Comparison of ENCODE assay signal across 8 cellular contexts in the genomic region with DNA sequence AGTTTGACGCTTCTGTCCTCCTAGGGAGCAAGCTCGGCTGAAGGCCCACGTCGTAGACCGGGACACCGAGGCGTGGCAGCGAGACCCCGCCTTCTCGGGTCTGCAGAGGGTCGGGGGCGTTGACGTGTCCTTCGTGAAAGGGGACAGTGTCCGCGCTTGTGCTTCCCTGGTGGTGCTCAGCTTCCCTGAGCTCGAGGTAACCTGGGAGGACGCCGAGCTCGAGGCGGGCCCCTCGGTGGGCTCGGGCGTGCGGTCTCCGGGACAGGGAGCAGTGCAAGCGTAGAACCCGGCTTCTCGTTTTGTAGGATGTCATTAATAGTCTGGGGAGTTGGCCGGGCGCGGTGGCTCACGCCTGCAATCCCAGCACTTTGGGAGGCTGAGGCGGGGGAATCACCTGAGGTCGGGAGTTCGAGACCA. TPM values are rescaled to one million over a fixed set of nuclear protein-coding genes. Genes with fewer than 3 reads are reported as not detected.
DNase-seq lines count a peak whose midpoint lies in the region; ATAC-seq and TF ChIP-seq lines count a peak whose summit lies in the region.

No MANE protein-coding gene starts in this region.

- H2BK15ac ChIP-seq in IMR-90 (ENCODE audit: low read depth, low read length) = no peak overlapping the region

- POLR2A ChIA-PET in CD4-positive, alpha-beta T cell (lab: Charles Lee) = interaction anchor here (1.1 to 1.7 kb wide), 2 partner anchors 39 to 608 kb away, joined by 3 to 13 read pairs; no protein-coding TSS in a partner anchor
- POLR2A ChIA-PET in IMR-90 (lab: Charles Lee; ENCODE audit: unreplicated experiment) = no interaction called here

- TF ChIP-seq POLR2A in IMR-90 (IDR thresholded peaks at IDR 0.05; ENCODE audit: low read depth, low read length) = no peak

- peak overlapping the region; percentile 46 for H3K27ac ChIP-seq in CD4-positive, alpha-beta T cell (ENCODE audit: low read depth, low read length)
- H3K27ac ChIP-seq in IMR-90 (ENCODE audit: insufficient read depth, low read length) = peak overlapping the region; percentile 76

- H2AK5ac ChIP-seq in IMR-90 (ENCODE audit: low read depth, low read length) = peak overlapping the region; percentile 94

- peak overlapping the region; percentile 99 for H3K23ac ChIP-seq in IMR-90 (ENCODE audit: low read depth, low read length)

- H2BK20ac ChIP-seq in IMR-90 (ENCODE audit: low read depth, low read length) = no peak overlapping the region

- CTCF ChIA-PET in CD4-positive, alpha-beta T cell (lab: Charles Lee) = interaction anchor here (1.0 to 2.0 kb wide), 2 partner anchors 11 to 574 kb away, joined by 4 to 5 read pairs; no protein-coding TSS in a partner anchor
- CTCF ChIA-PET in IMR-90 (lab: Yijun Ruan, JAX) = no interaction called here

- peak overlapping the region; percentile 98 for H2AK9ac ChIP-seq in IMR-90 (replicated peaks; ENCODE audit: low read depth, low read length, poor library complexity)

- H3K36me3 Mint-ChIP-seq in CD4-positive, alpha-beta T cell (ENCODE audit: low read depth) = peaks cover 20% of the 10 kb centered on the region
- H3K36me3 Mint-ChIP-seq in dendritic cell treated with granulocyte-macrophage colony-stimulating factor and Interleukin-4, amounts not matched to agents 40 ng/mL and 50 ng/mL, for 4 days (ENCODE audit: low read depth) = peaks cover 50% of the 10 kb centered on the region
- H3K36me3 Mint-ChIP-seq in natural killer cell treated with Interleukin-12 subunit alpha and Interleukin-12 subunit beta and Interleukin-15 and Interleukin-18, amount 100 ng/mL, for 72 hours = peaks cover 5% of the 10 kb centered on the region

- H2BK5ac ChIP-seq in IMR-90 (ENCODE audit: low read depth, low read length, poor library complexity, severe bottlenecking) = peak overlapping the region; percentile 61

- peak overlapping the region; percentile 83 for H3K9ac ChIP-seq in IMR-90 (ENCODE audit: low read depth, low read length)

- intact Hi-C loops in CD4-positive, alpha-beta T cell (cut with DNase I, micrococcal nuclease) = loop anchor here in 1 of 2 experiments (2.0 kb wide), 1 partner anchor 39 kb away; no protein-coding TSS in a partner anchor
- intact Hi-C loops in IMR-90 (cut with micrococcal nuclease) = no loop called here
- intact Hi-C loops in dendritic cell treated with granulocyte-macrophage colony-stimulating factor and Interleukin-4, amounts not matched to agents 40 ng/mL and 50 ng/mL, for 4 days (cut with micrococcal nuclease) = loop anchor here (2.0 kb wide), 1 partner anchor 39 kb away; no protein-coding TSS in a partner anchor

- peak overlapping the region; percentile 85 for H3K56ac ChIP-seq in IMR-90 (ENCODE audit: extremely low read depth, insufficient read depth, low read length)

- H3K27ac Mint-ChIP-seq in CD4-positive, alpha-beta T cell = peak overlapping the region; percentile 7
- H3K27ac Mint-ChIP-seq in dendritic cell treated with granulocyte-macrophage colony-stimulating factor and Interleukin-4, amounts not matched to agents 40 ng/mL and 50 ng/mL, for 4 days = peak overlapping the region; percentile 96
- H3K27ac Mint-ChIP-seq in natural killer cell treated with Interleukin-12 subunit alpha and Interleukin-12 subunit beta and Interleukin-15 and Interleukin-18, amount 100 ng/mL, for 72 hours = peak overlapping the region; percentile 13 to 61

- H4K91ac ChIP-seq in IMR-90 (ENCODE audit: insufficient read depth, low read depth, low read length) = peak overlapping the region; percentile 83

- H3K4me2 ChIP-seq in IMR-90 (ENCODE audit: low read depth, low read length) = peak overlapping the region; percentile 82

- H3K4ac ChIP-seq in IMR-90 (ENCODE audit: low read depth, low read length) = peak overlapping the region; percentile 96

- DNase-seq in CD4-positive, alpha-beta T cell = no peak
- no peak for DNase-seq in IMR-90
- no peak for DNase-seq in natural killer cell treated with Interleukin-12 subunit alpha and Interleukin-12 subunit beta and Interleukin-15 and Interleukin-18, amount 100 ng/mL, for 72 hours (ENCODE audit: low spot score)
- no peak for DNase-seq in cerebellar cortex (ENCODE audit: low spot score)
- no peak for DNase-seq in dedifferentiated amniotic fluid mesenchymal stem cell (ENCODE audit: extremely low spot score)
- DNase-seq in SKM-1 (lab: John Stamatoyannopoulos, UW; ENCODE audit: unreplicated experiment) = no peak

- peak overlapping the region; percentile 38; the same call in 1 of the 2 replicates for H2BK120ac ChIP-seq in IMR-90 (ENCODE audit: low read depth, low read length)

- peaks cover 40 to 59% of the 10 kb centered on the region in 2 experiments for H3K79me1 ChIP-seq in IMR-90 (ENCODE audit: low read depth in 1 of 2, low read length in 2 of 2)

- peaks cover 27% of the 10 kb centered on the region for H3K27me3 Mint-ChIP-seq in CD4-positive, alpha-beta T cell
- peaks cover 22% of the 10 kb centered on the region for H3K27me3 Mint-ChIP-seq in dendritic cell treated with granulocyte-macrophage colony-stimulating factor and Interleukin-4, amounts not matched to agents 40 ng/mL and 50 ng/mL, for 4 days
- H3K27me3 Mint-ChIP-seq in natural killer cell treated with Interleukin-12 subunit alpha and Interleukin-12 subunit beta and Interleukin-15 and Interleukin-18, amount 100 ng/mL, for 72 hours = peaks cover 6 to 7% of the 10 kb centered on the region in 2 donors

- H3K9me3 ChIP-seq in CD4-positive, alpha-beta T cell (ENCODE audit: control insufficient read depth, low read length) = no peaks in the 10 kb centered on the region
- H3K9me3 ChIP-seq in IMR-90 (ENCODE audit: control insufficient read depth, insufficient read depth, low read length) = no peaks in the 10 kb centered on the region

- peaks cover 19% of the 10 kb centered on the region for H3K36me3 ChIP-seq in IMR-90 (ENCODE audit: control insufficient read depth, insufficient read depth, low read length)

- in situ Hi-C loops in IMR-90 (cut with MboI; ENCODE audit: low sequenced_read_pairs) = no loop called here

- H3K4me1 ChIP-seq in IMR-90 (ENCODE audit: control insufficient read depth, insufficient read depth, low read length) = peaks cover 7% of the 10 kb centered on the region

- TF ChIP-seq RAD21 in IMR-90 (IDR thresholded peaks at IDR 0.05; ENCODE audit: low read length) = no peak

- no peaks in the 10 kb centered on the region for H3K9me3 Mint-ChIP-seq in CD4-positive, alpha-beta T cell
- no peaks in the 10 kb centered on the region for H3K9me3 Mint-ChIP-seq in dendritic cell treated with granulocyte-macrophage colony-stimulating factor and Interleukin-4, amounts not matched to agents 40 ng/mL and 50 ng/mL, for 4 days
- no peaks in the 10 kb centered on the region for H3K9me3 Mint-ChIP-seq in natural killer cell treated with Interleukin-12 subunit alpha and Interleukin-12 subunit beta and Interleukin-15 and Interleukin-18, amount 100 ng/mL, for 72 hours

- peaks cover 23% of the 10 kb centered on the region for H3K9me1 ChIP-seq in IMR-90 (ENCODE audit: insufficient read depth, low read length)

- H2AFZ ChIP-seq in IMR-90 (replicated peaks; ENCODE audit: low read length, poor library complexity) = peak overlapping the region; percentile 99

- no peak overlapping the region; the same call in 1 of the 2 replicates for H3K18ac ChIP-seq in IMR-90 (ENCODE audit: low read depth, low read length)

- dilution Hi-C loops in IMR-90 (cut with HindIII; ENCODE audit: low sequenced_read_pairs, unreplicated experiment) = no loop called here

- BruUV-seq in IMR-90 (replicated peaks; lab: Mats Ljungman, UMichigan) = no TSS peak

- peak overlapping the region; percentile 18 to 94; a peak in 3 of 4 replicates for H4K8ac ChIP-seq in IMR-90 (ENCODE audit: low read depth in 2 of 2, low read length in 2 of 2)

- no peaks in the 10 kb centered on the region for H3K27me3 ChIP-seq in CD4-positive, alpha-beta T cell (ENCODE audit: control insufficient read depth, insufficient read depth, low read length)
- H3K27me3 ChIP-seq in IMR-90 (ENCODE audit: control insufficient read depth, insufficient read depth, low read length) = no peaks in the 10 kb centered on the region; the same call in 1 of the 2 replicates

- no peak for TF ChIP-seq CTCF in CD4-positive, alpha-beta T cell (IDR thresholded peaks at IDR 0.05)
- TF ChIP-seq CTCF in IMR-90 (conservative IDR thresholded peaks at IDR 0.05; ENCODE audit: low read depth, low read length) = no peak

- peaks cover 34% of the 10 kb centered on the region for H3K4me1 Mint-ChIP-seq in CD4-positive, alpha-beta T cell (ENCODE audit: low read depth)
- peaks cover 38% of the 10 kb centered on the region for H3K4me1 Mint-ChIP-seq in dendritic cell treated with granulocyte-macrophage colony-stimulating factor and Interleukin-4, amounts not matched to agents 40 ng/mL and 50 ng/mL, for 4 days (ENCODE audit: low read depth)
- peaks cover 18 to 29% of the 10 kb centered on the region in 2 donors for H3K4me1 Mint-ChIP-seq in natural killer cell treated with Interleukin-12 subunit alpha and Interleukin-12 subunit beta and Interleukin-15 and Interleukin-18, amount 100 ng/mL, for 72 hours (ENCODE audit: low read depth in 2 of 2)

- 7% methylated on average over 28 of the region's 36 CpGs; no CpG with 5 or more reads in 1 of the 2 experiments for WGBS in IMR-90 (ENCODE audit: extremely low coverage in 2 of 2, insufficient read length in 1 of 2), 2 experiments

- peak overlapping the region; percentile 53; the same call in 1 of the 2 replicates for H4K5ac ChIP-seq in IMR-90 (ENCODE audit: low read depth, low read length)

- peak overlapping the region; percentile 99 for H3K14ac ChIP-seq in IMR-90 (replicated peaks; ENCODE audit: low read depth, low read length)

- peak overlapping the region; percentile 77 for H3K4me3 ChIP-seq in IMR-90 (ENCODE audit: insufficient read depth, low read depth, low read length)

- no peak for ATAC-seq in CD4-positive, alpha-beta T cell (ENCODE audit: poor library complexity)
- peak; percentile 38 for ATAC-seq in IMR-90 (ENCODE audit: low read depth)
- ATAC-seq in natural killer cell treated with Interleukin-12 subunit alpha and Interleukin-12 subunit beta and Interleukin-15 and Interleukin-18, amount 100 ng/mL, for 72 hours = no peak
- ATAC-seq in HG02970 (IDR thresholded peaks at IDR 0.05; ENCODE audit: low FRiP score, unreplicated experiment) = no peak

- peaks cover 24% of the 10 kb centered on the region for H4K20me1 ChIP-seq in IMR-90 (ENCODE audit: insufficient read depth, low read length)

- H3K4me3 Mint-ChIP-seq in CD4-positive, alpha-beta T cell = peak overlapping the region; percentile 93
- peak overlapping the region; percentile 89 for H3K4me3 Mint-ChIP-seq in dendritic cell treated with granulocyte-macrophage colony-stimulating factor and Interleukin-4, amounts not matched to agents 40 ng/mL and 50 ng/mL, for 4 days
- H3K4me3 Mint-ChIP-seq in natural killer cell treated with Interleukin-12 subunit alpha and Interleukin-12 subunit beta and Interleukin-15 and Interleukin-18, amount 100 ng/mL, for 72 hours = peak overlapping the region; percentile 87

RNA-seq across cellular contexts. Expression of a gene that starts 0.7 kb away (rescaled TPM):
- 10 to 100 TPM; 10.1 to 12.0 TPM for total RNA-seq in CD4-positive, alpha-beta T cell
- 9.4 and 15.1 TPM in 2 replicates for total RNA-seq in IMR-90 (2012; rRNA removed)
- polyA plus RNA-seq in IMR-90 (2012; rRNA removed) = 30.3 and 33.4 TPM in 2 replicates
- polyA plus RNA-seq in IMR-90 (2012; cell fraction: cytosol; rRNA removed) = 42.5 and 47.9 TPM in 2 replicates
- 50.0 and 67.2 TPM in 2 replicates for polyA plus RNA-seq in IMR-90 (2012; cell fraction: nucleus; rRNA removed; ENCODE audit: low replicate concordance)
- 10 to 100 TPM; 14.0 to 15.2 TPM for total RNA-seq in natural killer cell treated with Interleukin-12 subunit alpha and Interleukin-12 subunit beta and Interleukin-15 and Interleukin-18, amount 100 ng/mL, for 72 hours

Comparison
In these comparisons a context has a peak if more than half of its experiments do, and no peak if none do; other contexts are left out.
1. H3K27ac Mint-ChIP-seq: peak in every context shown above with its lines; median percentile 96 in dendritic cell treated with granulocyte-macrophage colony-stimulating factor and Interleukin-4, amounts not matched to agents 40 ng/mL and 50 ng/mL, for 4 days; 37 in natural killer cell treated with Interleukin-12 subunit alpha and Interleukin-12 subunit beta and Interleukin-15 and Interleukin-18, amount 100 ng/mL, for 72 hours; 7 in CD4-positive, alpha-beta T cell.